ENCODE assay signal across 8 cellular contexts in the genomic region with DNA sequence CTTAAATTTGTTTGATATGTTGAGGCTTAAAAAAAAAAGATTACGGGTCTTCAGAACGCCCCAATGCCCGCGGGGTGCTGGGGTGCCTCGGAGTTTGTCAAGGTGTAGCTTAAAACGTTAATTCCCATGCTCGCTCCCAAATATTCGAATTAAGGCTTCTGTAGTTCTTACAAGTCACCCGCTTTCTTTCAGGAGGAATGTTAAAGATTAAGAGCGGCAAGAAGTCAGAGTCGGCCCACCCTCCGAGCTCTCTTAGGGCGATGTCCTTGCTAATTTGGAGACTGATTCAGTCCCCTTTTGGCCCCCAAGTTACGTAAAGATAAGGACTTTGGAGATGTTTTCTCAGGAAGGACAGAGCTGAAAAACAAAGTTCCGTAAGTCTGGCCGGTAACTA. TPM values are rescaled to one million over a fixed set of nuclear protein-coding genes. Genes with fewer than 3 reads are reported as not detected.
A peak's percentile ranks its signal among the peaks of the same experiment; 100 is the strongest.
DNase-seq lines count a peak whose midpoint lies in the region; ATAC-seq and TF ChIP-seq lines count a peak whose summit lies in the region.

No MANE protein-coding gene starts in this region.

- intact Hi-C loops in cardiac septum (cut with DNase I), result loop anchor here (5.0 kb wide), 1 partner anchor 620 kb away; a partner anchor contains a TSS

- peak in 1 of 2 donors; percentile 35 for DNase-seq in cardiac muscle cell (ENCODE audit: low read depth in 1 of 2, low spot score in 1 of 2)
- DNase-seq in cardiac septum (ENCODE audit: low spot score), result no peak
- DNase-seq in foreskin fibroblast, result peak in 1 of 2 donors; percentile 42
- DNase-seq in effector CD4-positive, alpha-beta T cell, result no peak
- no peak for DNase-seq in NCI-H1694 treated with DMSO at 0.1 percent for 48 hours (lab: John Stamatoyannopoulos, UW)

- H3K9ac ChIP-seq in skeletal muscle satellite cell (ENCODE audit: low read depth, low read length), result peak overlapping the region; percentile 97

- H3K27ac ChIP-seq in cardiac muscle cell (peak overlapping the region; percentile 93), VCaP (peak overlapping the region; percentile 87)

- no peaks in the 10 kb centered on the region for H3K27me3 ChIP-seq in cardiac muscle cell
- H3K27me3 ChIP-seq in skeletal muscle satellite cell (ENCODE audit: control insufficient read depth, insufficient read depth, low read length), result no peaks in the 10 kb centered on the region

- H3K4me3 ChIP-seq in cardiac muscle cell (peak overlapping the region; percentile 40), foreskin fibroblast (ENCODE audit: low read depth in 1 of 2, low read length in 2 of 2) (peak overlapping the region; percentile 73 to 95), skeletal muscle satellite cell (ENCODE audit: low read length) (peak overlapping the region; percentile 89)

- TF ChIP-seq CTCF in cardiac muscle cell (IDR thresholded peaks at IDR 0.05; ENCODE audit: low read depth, low read length) (no peak), VCaP (conservative IDR thresholded peaks at IDR 0.05) (no peak), foreskin fibroblast (IDR thresholded peaks at IDR 0.05; ENCODE audit: low read depth, low read length) (no peak)

- peak overlapping the region; percentile 89 for H3K4me2 ChIP-seq in skeletal muscle satellite cell (ENCODE audit: low read length)

- H3K4me1 ChIP-seq in cardiac muscle cell (ENCODE audit: low read depth), result peaks cover 26% of the 10 kb centered on the region
- H3K4me1 ChIP-seq in skeletal muscle satellite cell (ENCODE audit: control insufficient read depth, insufficient read depth, low read length), result peaks cover 17% of the 10 kb centered on the region

- H3K9me3 ChIP-seq in cardiac muscle cell (ENCODE audit: low read depth), result no peaks in the 10 kb centered on the region
- H3K9me3 ChIP-seq in skeletal muscle satellite cell (replicated peaks; ENCODE audit: low read length), result no peaks in the 10 kb centered on the region

- H3K36me3 ChIP-seq in cardiac muscle cell (peaks cover 8% of the 10 kb centered on the region), skeletal muscle satellite cell (ENCODE audit: insufficient read depth, low read length) (peaks cover 30% of the 10 kb centered on the region)

- ATAC-seq in HG02840 (IDR thresholded peaks at IDR 0.05; ENCODE audit: low FRiP score, unreplicated experiment), result no peak

RNA-seq across cellular contexts. Expression of a gene that starts 0.8 kb away (rescaled TPM):
- total RNA-seq in cardiac muscle cell (660 and 1,115 TPM in 2 replicates), cardiac septum (412 TPM)
- polyA plus RNA-seq in cardiac muscle cell, result 389 and 578 TPM in 2 replicates
- 1,783 and 1,852 TPM in 2 replicates for total RNA-seq in skeletal muscle satellite cell (2012; rRNA removed)

RNA-seq across cellular contexts. Expression of a gene that starts 32.6 kb away (rescaled TPM):
- total RNA-seq in cardiac muscle cell (50.3 and 58.5 TPM in 2 replicates), cardiac septum (22.4 TPM)
- polyA plus RNA-seq in cardiac muscle cell, result 81.9 and 85.1 TPM in 2 replicates
- total RNA-seq in skeletal muscle satellite cell (2012; rRNA removed), result under 0.01 TPM in 1 of 2 replicates, not detected in the other
